In the genomic region with DNA sequence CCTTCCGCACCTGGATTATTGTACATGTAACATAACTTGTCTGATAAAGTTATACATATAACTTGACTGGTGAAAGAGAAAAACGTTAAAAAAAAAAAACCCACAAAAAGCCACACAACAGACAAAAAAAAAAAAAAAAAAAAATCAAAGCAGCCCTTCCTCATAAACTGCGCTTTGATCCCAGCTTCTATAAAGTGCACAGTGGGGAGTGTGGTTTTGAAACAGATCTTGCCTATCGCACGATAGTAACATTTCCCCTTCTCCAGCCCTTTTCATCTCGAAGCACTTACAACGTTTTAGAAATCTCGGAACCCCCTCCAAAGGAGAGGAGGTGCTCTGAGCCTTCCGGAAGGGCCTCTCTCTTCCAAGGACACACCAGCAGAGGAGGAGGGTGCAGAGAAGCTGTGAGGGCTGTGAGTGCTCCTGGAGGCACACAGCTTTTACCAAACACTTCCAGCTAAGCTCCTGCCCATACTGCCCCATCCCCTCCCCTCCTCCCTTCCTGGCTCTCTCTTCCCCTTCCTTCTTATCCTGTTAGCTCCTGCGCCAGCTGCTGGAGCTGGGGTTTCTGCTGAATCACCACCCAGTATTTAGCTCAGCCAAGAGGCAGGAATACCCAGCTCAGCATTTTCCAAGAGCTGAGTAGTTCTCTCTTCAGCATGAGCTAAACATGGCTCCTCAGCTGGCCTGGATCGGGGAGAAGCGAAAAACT, we compare ENCODE assay signal across 9 cellular contexts. TPM values are rescaled to one million over a fixed set of nuclear protein-coding genes. Genes with fewer than 3 reads are reported as not detected.
A peak's percentile ranks its signal among the peaks of the same experiment; 100 is the strongest.
DNase-seq lines count a peak whose midpoint lies in the region; ATAC-seq and TF ChIP-seq lines count a peak whose summit lies in the region.
"Had no signal": no experiment of that assay in that cellular context is flagged by ENCODE, and none has a peak within 500 bp of the region (broad histone marks: within the 10 kb centered on the region; RNA-seq: fewer than 3 reads in every experiment).

No MANE protein-coding gene starts in this region.

- peaks cover 11% of the 10 kb centered on the region for H3K27me3 ChIP-seq in WERI-Rb-1 (ENCODE audit: insufficient read depth, low read depth, severe bottlenecking)
- no peaks in the 10 kb centered on the region for H3K27me3 ChIP-seq in prostate gland (replicated peaks; ENCODE audit: insufficient read depth)
- no peaks in the 10 kb centered on the region for H3K27me3 ChIP-seq in MM.1S (replicated peaks; ENCODE audit: insufficient read depth, low read length)

- no peak overlapping the region for H3K4me2 ChIP-seq in MM.1S (ENCODE audit: low read depth, low read length)

- H3K4me1 ChIP-seq in prostate gland (replicated peaks) (peaks cover 25% of the 10 kb centered on the region), MM.1S (ENCODE audit: low read length) (no peaks in the 10 kb centered on the region)

- no peaks in the 10 kb centered on the region for H3K36me3 ChIP-seq in WERI-Rb-1
- no peaks in the 10 kb centered on the region for H3K36me3 ChIP-seq in prostate gland
- H3K36me3 ChIP-seq in MM.1S (replicated peaks; ENCODE audit: insufficient read depth, low read length) = no peaks in the 10 kb centered on the region

- no peaks in the 10 kb centered on the region for H4K20me1 ChIP-seq in MM.1S (ENCODE audit: insufficient read depth, low read length)

- intact Hi-C loops in left cardiac atrium (cut with DNase I) (no loop called here), prostate gland (cut with DNase I) (loop anchor here (2.0 kb wide), 2 partner anchors 28 to 32 kb away; partner anchors contain the start of gene SLC7A8)

- no peaks in the 10 kb centered on the region for H3K9me2 ChIP-seq in MM.1S (replicated peaks; ENCODE audit: insufficient read depth, low read length)

- no peak for TF ChIP-seq POLR2A in prostate gland (IDR thresholded peaks at IDR 0.05)

- WGBS in prostate gland = 14% methylated on average over 12 of the region's 12 CpGs

- peak; percentile 62 for DNase-seq in DMS53 (lab: John Stamatoyannopoulos, UW)
- DNase-seq in DMS53 treated with DMSO at 0.1 percent for 48 hours (lab: John Stamatoyannopoulos, UW; ENCODE audit: unreplicated experiment) = no peak
- peak; percentile 79 for DNase-seq in WERI-Rb-1
- peak; percentile 84 for DNase-seq in left cardiac atrium
- peak; percentile 91 for DNase-seq in prostate gland (ENCODE audit: low spot score)
- no peak for DNase-seq in MM.1S
- DNase-seq in NCI-H2081 (lab: John Stamatoyannopoulos, UW) = no peak

- no peak overlapping the region for H2AFZ ChIP-seq in MM.1S (ENCODE audit: low read length)

- TF ChIP-seq CTCF in WERI-Rb-1 (IDR thresholded peaks at IDR 0.05; ENCODE audit: low read depth, low read length) = no peak
- TF ChIP-seq CTCF in prostate gland (IDR thresholded peaks at IDR 0.05) = peak in 1 of 4 experiments; percentile 35
- TF ChIP-seq CTCF in MM.1S (IDR thresholded peaks at IDR 0.05; ENCODE audit: low read length) = no peak

- H3F3A ChIP-seq in MM.1S (ENCODE audit: insufficient read depth, low read length) = no peaks in the 10 kb centered on the region

- H3K4me3 ChIP-seq in WERI-Rb-1 (ENCODE audit: low read depth, low read length) (no peak overlapping the region), prostate gland (peak overlapping the region in 1 of 2 donors; percentile 28), MM.1S (ENCODE audit: low read length) (no peak overlapping the region)

- H3K79me2 ChIP-seq in MM.1S (ENCODE audit: low read length) = no peaks in the 10 kb centered on the region

- no peaks in the 10 kb centered on the region for H3K9me3 ChIP-seq in WERI-Rb-1 (ENCODE audit: severe bottlenecking)
- H3K9me3 ChIP-seq in prostate gland = no peaks in the 10 kb centered on the region
- no peaks in the 10 kb centered on the region for H3K9me3 ChIP-seq in MM.1S (replicated peaks; ENCODE audit: insufficient read depth, low read length)

- no peak overlapping the region for H3K27ac ChIP-seq in WERI-Rb-1
- H3K27ac ChIP-seq in prostate gland = peak overlapping the region; percentile 91 to 97
- H3K27ac ChIP-seq in MM.1S (ENCODE audit: low read length) = no peak overlapping the region

- peak; percentile 85 to 89 for ATAC-seq in left cardiac atrium
- no peak for ATAC-seq in HG02571 (IDR thresholded peaks at IDR 0.05; ENCODE audit: unreplicated experiment)

- H3K9ac ChIP-seq in MM.1S (ENCODE audit: low read length) = no peak overlapping the region

RNA-seq across cellular contexts. Expression of gene SLC7A8, which starts 28.4 kb away (rescaled TPM):
- total RNA-seq in left cardiac atrium (10 to 100 TPM in 1 of 2 donors, 1 to 10 TPM in 1; 8.7 to 16.2 TPM), prostate gland (100 to 1,000 TPM; 119 to 143 TPM)

RNA-seq across cellular contexts. Expression of gene CEBPE, which starts 36.0 kb away (rescaled TPM):
- total RNA-seq in left cardiac atrium = not detected
- not detected for total RNA-seq in prostate gland

RNA-seq across cellular contexts. Expression of gene CIROP, which starts 50.2 kb away (rescaled TPM):
- total RNA-seq in left cardiac atrium = not detected
- not detected for total RNA-seq in prostate gland
- total RNA-seq: B cell had no signal

RNA-seq across cellular contexts. Expression of gene C14orf119, which starts 59.7 kb away (rescaled TPM):
- total RNA-seq in left cardiac atrium (10 to 100 TPM; 30.8 to 37.9 TPM), prostate gland (10 to 100 TPM; 20.3 to 32.3 TPM)

Comparison
In these comparisons a context has a peak if more than half of its experiments do, and no peak if none do; other contexts are left out.
1. DNase-seq: peak in DMS53 (single experiment), WERI-Rb-1 (single experiment), left cardiac atrium (single experiment) and prostate gland (single experiment); none in DMS53 treated with DMSO at 0.1 percent for 48 hours (single experiment), MM.1S (single experiment) and NCI-H2081 (0 of 2).
2. H3K27ac ChIP-seq: peak in prostate gland (2 of 2); none in WERI-Rb-1 (single experiment) and MM.1S (single experiment).
3. RNA of gene SLC7A8, which starts 28.4 kb away (total RNA-seq): 119 to 143 TPM in prostate gland; 8.7 to 16.2 TPM in left cardiac atrium; every median in the first group is over 4 times any median in the second.